ENCODE assay signal across 9 cellular contexts in genomic region chr7:38169862-38170261, GRCh38. TPM values are rescaled to one million over a fixed set of nuclear protein-coding genes. Genes with fewer than 3 reads are reported as not detected.
DNase-seq lines count a peak whose midpoint lies in the region; ATAC-seq and TF ChIP-seq lines count a peak whose summit lies in the region.
"Had no signal": no experiment of that assay in that cellular context is flagged by ENCODE, and none has a peak within 500 bp of the region (broad histone marks: within the 10 kb centered on the region; RNA-seq: fewer than 3 reads in every experiment).

No MANE protein-coding gene starts in this region.

- no peak for TF ChIP-seq EP300 in stomach (IDR thresholded peaks at IDR 0.05)

- no peak overlapping the region for H3K4me3 ChIP-seq in thyroid gland (replicated peaks in 1 of 3)
- no peak overlapping the region for H3K4me3 ChIP-seq in stomach

- peaks cover 12 to 15% of the 10 kb centered on the region in 2 donors for H3K27me3 Mint-ChIP-seq in effector memory CD8-positive, alpha-beta T cell
- H3K27me3 Mint-ChIP-seq: B cell had no signal

- no peaks in the 10 kb centered on the region for H3K36me3 Mint-ChIP-seq in effector memory CD8-positive, alpha-beta T cell (ENCODE audit: insufficient read depth)

- no peak overlapping the region for H3K4me3 Mint-ChIP-seq in effector memory CD8-positive, alpha-beta T cell
- H3K4me3 Mint-ChIP-seq: B cell had no signal

- no peak for TF ChIP-seq POLR2A in thyroid gland (IDR thresholded peaks at IDR 0.05)
- TF ChIP-seq POLR2A in stomach (IDR thresholded peaks at IDR 0.05) = no peak

- no peaks in the 10 kb centered on the region for H3K9me3 Mint-ChIP-seq in effector memory CD8-positive, alpha-beta T cell

- WGBS in thyroid gland, 2 donors = 67 to 70% methylated on average over 2 of the region's 2 CpGs
- 49 to 60% (median 52%) methylated on average over 2 of the region's 2 CpGs for whole genome bisulfite sequencing in stomach, 5 donors

- no peaks in the 10 kb centered on the region for H3K4me1 Mint-ChIP-seq in effector memory CD8-positive, alpha-beta T cell (ENCODE audit: low read depth in 2 of 2)

- H3K27ac ChIP-seq in thyroid gland (peak overlapping the region in 1 of 3 donors; percentile 24), stomach (peak overlapping the region in 1 of 5 donors; percentile 10)

- no peaks in the 10 kb centered on the region for H3K9me3 ChIP-seq in thyroid gland
- H3K9me3 ChIP-seq in stomach = no peaks in the 10 kb centered on the region

- H3K27me3 ChIP-seq in thyroid gland = no peaks in the 10 kb centered on the region
- no peaks in the 10 kb centered on the region for H3K27me3 ChIP-seq in stomach

- intact Hi-C loops in thyroid gland (cut with DNase I) = no loop called here
- intact Hi-C loops in stomach (cut with DNase I; ENCODE audit: low total_unique reads) = no loop called here

- peak; percentile 37 for DNase-seq in NK-92 treated with Interleukin-12 subunit alpha and Interleukin-12 subunit beta, amount 100 ng/mL, for 24 hours (lab: John Stamatoyannopoulos, UW)
- DNase-seq in NK-92 (lab: John Stamatoyannopoulos, UW; ENCODE audit: unreplicated experiment) (no peak), HT-29 (ENCODE audit: low spot score) (peak; percentile 15), thyroid gland (peak; percentile 66 to 85), NCI-H82 treated with DMSO at 0.1 percent for 48 hours (lab: John Stamatoyannopoulos, UW; ENCODE audit: unreplicated experiment) (no peak), stomach (no peak)
- DNase-seq in effector memory CD8-positive, alpha-beta T cell = peak in 2 of 3 experiments; percentile 3 to 11

- H3K36me3 ChIP-seq in thyroid gland (no peaks in the 10 kb centered on the region), stomach (no peaks in the 10 kb centered on the region)

- ATAC-seq in effector memory CD8-positive, alpha-beta T cell (replicated peaks) = peak; percentile 76
- ATAC-seq in GM19397 (IDR thresholded peaks at IDR 0.05; ENCODE audit: unreplicated experiment) = no peak

- no peak overlapping the region for H3K27ac Mint-ChIP-seq in effector memory CD8-positive, alpha-beta T cell
- H3K27ac Mint-ChIP-seq: B cell had no signal

- H3K4me1 ChIP-seq in thyroid gland (peaks cover 5 to 10% of the 10 kb centered on the region in 2 donors), stomach (peaks cover 0 to 10% (median 0%) of the 10 kb centered on the region in 4 donors)

- no peak for TF ChIP-seq CTCF in thyroid gland (IDR thresholded peaks at IDR 0.05)
- TF ChIP-seq CTCF in stomach (IDR thresholded peaks at IDR 0.05) = no peak

RNA-seq across cellular contexts. Expression of gene STARD3NL, which starts 8.2 kb away (rescaled TPM):
- total RNA-seq in HT-29 (2014; rRNA removed; shearing (Covaris generic)) = 25.5 and 25.8 TPM in 2 replicates
- 10 to 100 TPM; 53.1 to 77.4 (median 62.0) TPM for total RNA-seq in thyroid gland
- total RNA-seq in stomach = 10 to 100 TPM in 4 of 5 donors, 1 to 10 TPM in 1; 9.3 to 61.6 (median 27.2) TPM
- polyA plus RNA-seq in stomach = 10 to 100 TPM; 14.8 to 23.8 (median 23.8) TPM

Comparison
In these comparisons a context has a peak if more than half of its experiments do, and no peak if none do; other contexts are left out.
1. DNase-seq: peak in NK-92 treated with Interleukin-12 subunit alpha and Interleukin-12 subunit beta, amount 100 ng/mL, for 24 hours (single experiment), HT-29 (single experiment), effector memory CD8-positive, alpha-beta T cell (2 of 3) and thyroid gland (2 of 2); none in NK-92 (single experiment), NCI-H82 treated with DMSO at 0.1 percent for 48 hours (single experiment) and stomach (single experiment).